ENCODE assay signal across 15 cellular contexts in the genomic region with DNA sequence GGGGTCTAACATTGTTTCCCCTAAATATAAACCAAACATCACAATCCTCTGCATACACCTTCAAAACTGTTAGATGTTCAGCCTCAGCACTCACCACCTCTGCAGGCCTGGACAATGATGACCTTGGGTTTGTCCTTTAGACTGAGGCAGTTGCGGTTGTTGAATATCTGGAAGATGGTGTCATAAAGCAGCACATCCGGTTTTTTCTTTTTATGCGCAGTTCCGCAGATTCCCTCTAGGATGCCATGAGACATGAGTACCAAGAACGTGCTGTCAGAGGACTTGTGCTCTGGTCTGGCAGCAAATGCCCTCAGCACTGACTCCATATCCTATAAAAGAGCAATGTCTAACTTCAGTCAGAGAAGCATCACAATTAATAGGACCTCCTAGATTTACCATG. TPM values are rescaled to one million over a fixed set of nuclear protein-coding genes. Genes with fewer than 3 reads are reported as not detected.
DNase-seq lines count a peak whose midpoint lies in the region; ATAC-seq and TF ChIP-seq lines count a peak whose summit lies in the region.
"Had no signal": no experiment of that assay in that cellular context is flagged by ENCODE, and none has a peak within 500 bp of the region (broad histone marks: within the 10 kb centered on the region; RNA-seq: fewer than 3 reads in every experiment).

No MANE protein-coding gene starts in this region.

- no peaks in the 10 kb centered on the region for H3K4me1 Mint-ChIP-seq in endodermal cell

- H3K27me3 Mint-ChIP-seq in endodermal cell (ENCODE audit: insufficient read depth) = no peaks in the 10 kb centered on the region
- H3K27me3 Mint-ChIP-seq: activated naive CD8-positive, alpha-beta T cell treated with anti-CD3 and anti-CD28 coated beads, Interleukin-2, amount 10 ng/mL, durations not matched to agents 7 days and 5 days; CD4-positive, CD25-positive, alpha-beta regulatory T cell had no signal

- no peaks in the 10 kb centered on the region for H3K9me3 ChIP-seq in endodermal cell (ENCODE audit: control insufficient read depth, low read length)
- H3K9me3 ChIP-seq: neutrophil, suprapubic skin had no signal

- DNase-seq in stimulated activated CD4-positive, alpha-beta T cell treated with anti-CD3 and anti-CD28 coated beads, Interleukin-4, amount 100 ng/mL, for 24 hours = peak; percentile 6
- DNase-seq in stimulated activated CD4-positive, alpha-beta T cell treated with anti-CD3 and anti-CD28 coated beads, Interleukin-4, amount 100 ng/mL, for 1 hour = no peak
- DNase-seq in M059J (ENCODE audit: low read depth) = peak; percentile 34
- peak; percentile 53 for DNase-seq in endodermal cell
- no peak for DNase-seq in NCI-H128 (lab: John Stamatoyannopoulos, UW; ENCODE audit: unreplicated experiment)
- DNase-seq: NCI-H2029, SIG-M5 had no signal

- H3K27ac ChIP-seq in endodermal cell (ENCODE audit: low read depth, low read length) = no peak overlapping the region
- H3K27ac ChIP-seq: neutrophil, suprapubic skin had no signal

- H3K9ac ChIP-seq in endodermal cell (ENCODE audit: extremely low read depth, low read length, poor library complexity, severe bottlenecking) = no peak overlapping the region

- no peaks in the 10 kb centered on the region for H3K4me1 ChIP-seq in endodermal cell (ENCODE audit: control insufficient read depth, insufficient read depth, low read length)

- no peaks in the 10 kb centered on the region for H3K9me3 Mint-ChIP-seq in endodermal cell

- ATAC-seq in HG03521 (IDR thresholded peaks at IDR 0.05; ENCODE audit: unreplicated experiment) = no peak
- ATAC-seq in HG02884 (IDR thresholded peaks at IDR 0.05; ENCODE audit: unreplicated experiment) = no peak
- ATAC-seq in GM19397 (IDR thresholded peaks at IDR 0.05; ENCODE audit: unreplicated experiment) = no peak

- no peak overlapping the region for H3K4me3 Mint-ChIP-seq in endodermal cell
- H3K4me3 Mint-ChIP-seq: activated naive CD8-positive, alpha-beta T cell treated with anti-CD3 and anti-CD28 coated beads, Interleukin-2, amount 10 ng/mL, durations not matched to agents 7 days and 5 days; CD4-positive, CD25-positive, alpha-beta regulatory T cell had no signal

- H3K27me3 ChIP-seq in endodermal cell (ENCODE audit: control insufficient read depth, insufficient read depth, low read length, poor library complexity, severe bottlenecking) = no peaks in the 10 kb centered on the region
- H3K27me3 ChIP-seq: neutrophil, suprapubic skin had no signal

- TF ChIP-seq CTCF in endodermal cell (conservative IDR thresholded peaks at IDR 0.05) = no peak

- H3K36me3 Mint-ChIP-seq in endodermal cell (ENCODE audit: low read depth) = no peaks in the 10 kb centered on the region
- H3K36me3 Mint-ChIP-seq: activated naive CD8-positive, alpha-beta T cell treated with anti-CD3 and anti-CD28 coated beads, Interleukin-2, amount 10 ng/mL, durations not matched to agents 7 days and 5 days; CD4-positive, CD25-positive, alpha-beta regulatory T cell had no signal

- no peak overlapping the region for H3K27ac Mint-ChIP-seq in endodermal cell
- H3K27ac Mint-ChIP-seq: activated naive CD8-positive, alpha-beta T cell treated with anti-CD3 and anti-CD28 coated beads, Interleukin-2, amount 10 ng/mL, durations not matched to agents 7 days and 5 days had no signal

- no peak overlapping the region for H3K4me3 ChIP-seq in endodermal cell (ENCODE audit: low read length)
- H3K4me3 ChIP-seq: suprapubic skin had no signal

- no peaks in the 10 kb centered on the region for H3K36me3 ChIP-seq in endodermal cell (ENCODE audit: control insufficient read depth, insufficient read depth, low read length)
- H3K36me3 ChIP-seq: neutrophil, suprapubic skin had no signal

- WGBS in endodermal cell (ENCODE audit: insufficient coverage in 1 of 2, insufficient read length in 1 of 2), 2 experiments = 95 to 97% methylated on average over 4 to 5 of the region's 5 CpGs

RNA-seq across cellular contexts. Expression of gene CASP5, which starts 22.8 kb away (rescaled TPM):
- total RNA-seq in M059J (2014; rRNA removed; shearing (Covaris generic)) = not detected in 2 replicates
- not detected for total RNA-seq in endodermal cell
- polyA plus RNA-seq in endodermal cell (2013, experiment 1 of 2) = not detected
- polyA plus RNA-seq in endodermal cell (2013, experiment 2 of 2) = not detected
- total RNA-seq: activated naive CD8-positive, alpha-beta T cell treated with anti-CD3 and anti-CD28 coated beads, Interleukin-2, amount 10 ng/mL, durations not matched to agents 7 days and 5 days; CD4-positive, CD25-positive, alpha-beta regulatory T cell; H7; suprapubic skin had no signal

RNA-seq across cellular contexts. Expression of gene CASP4, which starts 31.8 kb away (rescaled TPM):
- total RNA-seq in M059J (2014; rRNA removed; shearing (Covaris generic)) = 149 and 209 TPM in 2 replicates
- not detected for total RNA-seq in endodermal cell
- polyA plus RNA-seq in endodermal cell (2013, experiment 1 of 2) = not detected
- not detected for polyA plus RNA-seq in endodermal cell (2013, experiment 2 of 2)
- total RNA-seq: H7 had no signal

RNA-seq across cellular contexts. Expression of gene CASP1, which starts 34.8 kb away (rescaled TPM):
- total RNA-seq in M059J (2014; rRNA removed; shearing (Covaris generic)) = 24.8 and 32.0 TPM in 2 replicates
- not detected for total RNA-seq in endodermal cell
- polyA plus RNA-seq in endodermal cell (2013, experiment 1 of 2) = not detected
- not detected for polyA plus RNA-seq in endodermal cell (2013, experiment 2 of 2)
- total RNA-seq: H7 had no signal

RNA-seq across cellular contexts. Expression of gene CARD16, which starts 45.0 kb away (rescaled TPM):
- 18.9 and 23.4 TPM in 2 replicates for total RNA-seq in M059J (2014; rRNA removed; shearing (Covaris generic))
- not detected for total RNA-seq in endodermal cell
- polyA plus RNA-seq in endodermal cell (2013, experiment 1 of 2) = not detected
- polyA plus RNA-seq in endodermal cell (2013, experiment 2 of 2) = not detected
- total RNA-seq: H7 had no signal

Comparison
In these comparisons a context has a peak if more than half of its experiments do, and no peak if none do; other contexts are left out.
1. DNase-seq: peak in stimulated activated CD4-positive, alpha-beta T cell treated with anti-CD3 and anti-CD28 coated beads, Interleukin-4, amount 100 ng/mL, for 24 hours (single experiment), M059J (single experiment) and endodermal cell (single experiment); none in stimulated activated CD4-positive, alpha-beta T cell treated with anti-CD3 and anti-CD28 coated beads, Interleukin-4, amount 100 ng/mL, for 1 hour (single experiment) and NCI-H128 (single experiment).
2. RNA of gene CASP4, which starts 31.8 kb away (total RNA-seq): 149 to 209 TPM in M059J; not detected in endodermal cell; every median in the first group is over 100 times any median in the second.
3. RNA of gene CASP1, which starts 34.8 kb away (total RNA-seq): 24.8 to 32.0 TPM in M059J; not detected in endodermal cell; every median in the first group is over 10 times any median in the second.